Comparison of ENCODE assay signal across 16 cellular contexts in the genomic region with DNA sequence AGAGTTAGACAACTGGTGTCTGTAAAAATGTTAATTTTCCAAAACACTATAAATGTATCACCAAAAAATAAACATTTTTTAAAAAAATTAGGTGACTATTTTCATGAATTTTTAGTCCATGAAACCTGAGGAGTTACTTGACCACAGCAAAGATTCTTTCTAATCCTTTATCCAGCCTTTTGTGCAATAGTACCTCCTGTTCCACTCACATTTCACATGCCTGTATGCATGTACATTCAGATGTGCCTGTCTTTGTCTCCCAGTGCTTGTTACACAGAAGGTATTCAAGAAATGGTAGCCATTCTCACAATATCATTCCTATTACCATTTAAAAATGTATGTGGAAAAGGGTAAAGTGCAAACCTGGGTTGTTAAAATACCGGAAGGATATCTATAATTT.
A peak's percentile ranks its signal among the peaks of the same experiment; 100 is the strongest.
DNase-seq lines count a peak whose midpoint lies in the region; ATAC-seq and TF ChIP-seq lines count a peak whose summit lies in the region.
"Had no signal": no experiment of that assay in that cellular context is flagged by ENCODE, and none has a peak within 500 bp of the region (broad histone marks: within the 10 kb centered on the region; RNA-seq: fewer than 3 reads in every experiment).

No MANE protein-coding gene starts in this region.

- no peak overlapping the region for H2BK120ac ChIP-seq in IMR-90 (ENCODE audit: low read depth, low read length)

- no TSS peak for BruUV-seq in IMR-90 (replicated peaks; lab: Mats Ljungman, UMichigan)

- H3K4me2 ChIP-seq in IMR-90 (ENCODE audit: low read depth, low read length): no peak overlapping the region
- peak overlapping the region; percentile 20 for H3K4me2 ChIP-seq in neural progenitor cell
- H3K4me2 ChIP-seq: GM23338 had no signal

- H3K36me3 ChIP-seq in IMR-90 (ENCODE audit: control insufficient read depth, insufficient read depth, low read length) (no peaks in the 10 kb centered on the region), neural progenitor cell (no peaks in the 10 kb centered on the region)

- H4K91ac ChIP-seq in IMR-90 (ENCODE audit: insufficient read depth, low read depth, low read length): no peak overlapping the region

- no peak for TF ChIP-seq POLR2A in IMR-90 (IDR thresholded peaks at IDR 0.05; ENCODE audit: low read depth, low read length)

- no peak overlapping the region for H4K8ac ChIP-seq in IMR-90 (ENCODE audit: low read depth in 2 of 2, low read length in 2 of 2)

- H3K9me3 Mint-ChIP-seq in neural progenitor cell: no peaks in the 10 kb centered on the region
- H3K9me3 Mint-ChIP-seq: CD8-positive, alpha-beta T cell; GM23338; H9; HFFc6 had no signal

- no peak for TF ChIP-seq RAD21 in IMR-90 (IDR thresholded peaks at IDR 0.05; ENCODE audit: low read length)

- no peak overlapping the region for H3K4me3 Mint-ChIP-seq in neural progenitor cell
- H3K4me3 Mint-ChIP-seq: CD4-positive, CD25-positive, alpha-beta regulatory T cell; CD8-positive, alpha-beta T cell; GM23338; H9; HFFc6 had no signal

- no peaks in the 10 kb centered on the region for H3K79me2 ChIP-seq in neural progenitor cell (ENCODE audit: low read depth)

- CTCF ChIA-PET in IMR-90 (lab: Yijun Ruan, JAX): no interaction called here

- no peaks in the 10 kb centered on the region for H3K79me1 ChIP-seq in IMR-90 (ENCODE audit: low read depth in 1 of 2, low read length in 2 of 2)

- no peaks in the 10 kb centered on the region for H3K36me3 Mint-ChIP-seq in neural progenitor cell
- H3K36me3 Mint-ChIP-seq: CD4-positive, CD25-positive, alpha-beta regulatory T cell; CD8-positive, alpha-beta T cell had no signal

- TF ChIP-seq CTCF in IMR-90 (conservative IDR thresholded peaks at IDR 0.05; ENCODE audit: low read depth, low read length) (no peak), neural progenitor cell (IDR thresholded peaks at IDR 0.05) (no peak)

- DNase-seq in IMR-90 (peak; percentile 18), astrocyte of the hippocampus (ENCODE audit: low read depth, low spot score) (peak; percentile 8), neural progenitor cell (ENCODE audit: low spot score) (no peak), GF-D8 (lab: John Stamatoyannopoulos, UW) (no peak), C1 segment of cervical spinal cord (lab: John Stamatoyannopoulos, UW) (no peak), SW 1271 (lab: John Stamatoyannopoulos, UW) (no peak)
- DNase-seq: Caco-2; CD4-positive, CD25-positive, alpha-beta regulatory T cell; CD8-positive, alpha-beta T cell; DMS153; DND-41; H9; HFFc6 had no signal

- no peak overlapping the region for H4K5ac ChIP-seq in IMR-90 (ENCODE audit: low read depth, low read length)

- H2AK5ac ChIP-seq in IMR-90 (ENCODE audit: low read depth, low read length): no peak overlapping the region

- no peak overlapping the region for H3K27ac Mint-ChIP-seq in neural progenitor cell
- H3K27ac Mint-ChIP-seq: CD4-positive, CD25-positive, alpha-beta regulatory T cell; CD8-positive, alpha-beta T cell; GM23338; H9; HFFc6 had no signal

- no peak overlapping the region for H3K4ac ChIP-seq in IMR-90 (ENCODE audit: low read depth, low read length)

- H3K27me3 Mint-ChIP-seq in neural progenitor cell (ENCODE audit: insufficient read depth, low read depth): no peaks in the 10 kb centered on the region
- H3K27me3 Mint-ChIP-seq: CD4-positive, CD25-positive, alpha-beta regulatory T cell had no signal

- H2AFZ ChIP-seq in IMR-90 (replicated peaks; ENCODE audit: low read length, poor library complexity) (no peak overlapping the region), neural progenitor cell (replicated peaks) (no peak overlapping the region)
- H2AFZ ChIP-seq: GM23338 had no signal

- H2AK9ac ChIP-seq in IMR-90 (replicated peaks; ENCODE audit: low read depth, low read length, poor library complexity): no peak overlapping the region

- no peaks in the 10 kb centered on the region for H3K27me3 ChIP-seq in IMR-90 (ENCODE audit: control insufficient read depth, insufficient read depth, low read length)
- no peaks in the 10 kb centered on the region for H3K27me3 ChIP-seq in neural progenitor cell

- peaks cover 29% of the 10 kb centered on the region for H3F3A ChIP-seq in neural progenitor cell (ENCODE audit: low read depth)

- no peak overlapping the region for H3K18ac ChIP-seq in IMR-90 (ENCODE audit: low read depth, low read length)

- H3K4me1 ChIP-seq in IMR-90 (ENCODE audit: control insufficient read depth, insufficient read depth, low read length): peaks cover 10% of the 10 kb centered on the region; the same call in 1 of the 2 replicates
- H3K4me1 ChIP-seq in neural progenitor cell: peaks cover 41% of the 10 kb centered on the region

- no peak overlapping the region for H3K4me3 ChIP-seq in IMR-90 (ENCODE audit: insufficient read depth, low read depth, low read length)
- no peak overlapping the region for H3K4me3 ChIP-seq in neural progenitor cell
- H3K4me3 ChIP-seq: GM12878, GM23338 had no signal

- no peak overlapping the region for H2BK20ac ChIP-seq in IMR-90 (ENCODE audit: low read depth, low read length)

- H4K20me1 ChIP-seq in IMR-90 (ENCODE audit: insufficient read depth, low read length): no peaks in the 10 kb centered on the region
- H4K20me1 ChIP-seq in neural progenitor cell (ENCODE audit: low read depth): no peaks in the 10 kb centered on the region

- no peak overlapping the region for H3K56ac ChIP-seq in IMR-90 (ENCODE audit: extremely low read depth, insufficient read depth, low read length)

- H2BK5ac ChIP-seq in IMR-90 (ENCODE audit: low read depth, low read length, poor library complexity, severe bottlenecking): no peak overlapping the region

- no peak overlapping the region for H3K9ac ChIP-seq in IMR-90 (ENCODE audit: low read depth, low read length)
- H3K9ac ChIP-seq in neural progenitor cell: no peak overlapping the region

- no peak for ATAC-seq in IMR-90 (ENCODE audit: low read depth)
- ATAC-seq: CD8-positive, alpha-beta T cell; GM12878; GM23338 had no signal

- no peak overlapping the region for H2BK15ac ChIP-seq in IMR-90 (ENCODE audit: low read depth, low read length)

- WGBS in IMR-90 (ENCODE audit: extremely low coverage in 2 of 2, insufficient read length in 1 of 2), 2 experiments: no CpG with 5 or more reads among the region's 1 CpG

- in situ Hi-C loops in IMR-90 (cut with MboI; ENCODE audit: low sequenced_read_pairs): no loop called here

- no peak overlapping the region for H3K14ac ChIP-seq in IMR-90 (replicated peaks; ENCODE audit: low read depth, low read length)

- dilution Hi-C loops in IMR-90 (cut with HindIII; ENCODE audit: low sequenced_read_pairs, unreplicated experiment): no loop called here

- peaks cover 35% of the 10 kb centered on the region for H3K4me1 Mint-ChIP-seq in neural progenitor cell
- H3K4me1 Mint-ChIP-seq: CD4-positive, CD25-positive, alpha-beta regulatory T cell had no signal

- intact Hi-C loops in IMR-90 (cut with micrococcal nuclease): no loop called here

- no peaks in the 10 kb centered on the region for H3K9me3 ChIP-seq in IMR-90 (ENCODE audit: control insufficient read depth, insufficient read depth, low read length)
- H3K9me3 ChIP-seq in neural progenitor cell (ENCODE audit: low read depth): no peaks in the 10 kb centered on the region
- H3K9me3 ChIP-seq: Caco-2 had no signal

- H3K9me1 ChIP-seq in IMR-90 (ENCODE audit: insufficient read depth, low read length): no peaks in the 10 kb centered on the region

- H3K27ac ChIP-seq in IMR-90 (ENCODE audit: insufficient read depth, low read length): no peak overlapping the region
- no peak overlapping the region for H3K27ac ChIP-seq in neural progenitor cell
- H3K27ac ChIP-seq: C4-2B had no signal

- POLR2A ChIA-PET in IMR-90 (lab: Charles Lee; ENCODE audit: unreplicated experiment): no interaction called here

- H3K23ac ChIP-seq in IMR-90 (ENCODE audit: low read depth, low read length): no peak overlapping the region

TF ChIP-seq in IMR-90, 13 proteins besides CTCF, POLR2A, EP300 and RAD21:
- no peak for TF ChIP-seq SMC3 (IDR thresholded peaks at IDR 0.05; ENCODE audit: low read depth, low read length)
- no peak for TF ChIP-seq RFX5 (IDR thresholded peaks at IDR 0.05; ENCODE audit: low read depth, low read length)
- no peak for TF ChIP-seq CHD1 (IDR thresholded peaks at IDR 0.05; ENCODE audit: low read depth, low read length)
- TF ChIP-seq, protein P1, sequence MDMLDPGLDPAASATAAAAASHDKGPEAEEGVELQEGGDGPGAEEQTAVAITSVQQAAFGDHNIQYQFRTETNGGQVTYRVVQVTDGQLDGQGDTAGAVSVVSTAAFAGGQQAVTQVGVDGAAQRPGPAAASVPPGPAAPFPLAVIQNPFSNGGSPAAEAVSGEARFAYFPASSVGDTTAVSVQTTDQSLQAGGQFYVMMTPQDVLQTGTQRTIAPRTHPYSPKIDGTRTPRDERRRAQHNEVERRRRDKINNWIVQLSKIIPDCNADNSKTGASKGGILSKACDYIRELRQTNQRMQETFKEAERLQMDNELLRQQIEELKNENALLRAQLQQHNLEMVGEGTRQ (IDR thresholded peaks at IDR 0.05; ENCODE audit: low read depth, low read length): no peak
- TF ChIP-seq MXI1 (IDR thresholded peaks at IDR 0.05; ENCODE audit: borderline replicate concordance, low read depth, low read length): no peak
- no peak for TF ChIP-seq MAZ (IDR thresholded peaks at IDR 0.05; ENCODE audit: borderline replicate concordance, low read depth, low read length)
- no peak for TF ChIP-seq RCOR1 (IDR thresholded peaks at IDR 0.05; ENCODE audit: insufficient replicate concordance, low read length)
- TF ChIP-seq BHLHE40 (IDR thresholded peaks at IDR 0.05; ENCODE audit: low read depth, low read length): no peak
- no peak for TF ChIP-seq FOS (IDR thresholded peaks at IDR 0.05; ENCODE audit: low read depth, low read length)
- TF ChIP-seq, protein P2, sequence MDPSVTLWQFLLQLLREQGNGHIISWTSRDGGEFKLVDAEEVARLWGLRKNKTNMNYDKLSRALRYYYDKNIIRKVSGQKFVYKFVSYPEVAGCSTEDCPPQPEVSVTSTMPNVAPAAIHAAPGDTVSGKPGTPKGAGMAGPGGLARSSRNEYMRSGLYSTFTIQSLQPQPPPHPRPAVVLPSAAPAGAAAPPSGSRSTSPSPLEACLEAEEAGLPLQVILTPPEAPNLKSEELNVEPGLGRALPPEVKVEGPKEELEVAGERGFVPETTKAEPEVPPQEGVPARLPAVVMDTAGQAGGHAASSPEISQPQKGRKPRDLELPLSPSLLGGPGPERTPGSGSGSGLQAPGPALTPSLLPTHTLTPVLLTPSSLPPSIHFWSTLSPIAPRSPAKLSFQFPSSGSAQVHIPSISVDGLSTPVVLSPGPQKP (IDR thresholded peaks at IDR 0.05; ENCODE audit: borderline replicate concordance, low read depth, low read length): no peak
- TF ChIP-seq CEBPB (IDR thresholded peaks at IDR 0.05; ENCODE audit: low read depth, low read length): no peak
- no peak for TF ChIP-seq MAFK (IDR thresholded peaks at IDR 0.05; ENCODE audit: low read depth, low read length)
- TF ChIP-seq NFE2L2 (IDR thresholded peaks at IDR 0.05; ENCODE audit: low read depth, low read length): no peak

Comparison
In these comparisons a context has a peak if more than half of its experiments do, and no peak if none do; other contexts are left out.
1. DNase-seq: peak in IMR-90 (single experiment) and astrocyte of the hippocampus (single experiment); none in neural progenitor cell (single experiment), GF-D8 (single experiment), C1 segment of cervical spinal cord (0 of 14) and SW 1271 (0 of 2).